In the genomic region with DNA sequence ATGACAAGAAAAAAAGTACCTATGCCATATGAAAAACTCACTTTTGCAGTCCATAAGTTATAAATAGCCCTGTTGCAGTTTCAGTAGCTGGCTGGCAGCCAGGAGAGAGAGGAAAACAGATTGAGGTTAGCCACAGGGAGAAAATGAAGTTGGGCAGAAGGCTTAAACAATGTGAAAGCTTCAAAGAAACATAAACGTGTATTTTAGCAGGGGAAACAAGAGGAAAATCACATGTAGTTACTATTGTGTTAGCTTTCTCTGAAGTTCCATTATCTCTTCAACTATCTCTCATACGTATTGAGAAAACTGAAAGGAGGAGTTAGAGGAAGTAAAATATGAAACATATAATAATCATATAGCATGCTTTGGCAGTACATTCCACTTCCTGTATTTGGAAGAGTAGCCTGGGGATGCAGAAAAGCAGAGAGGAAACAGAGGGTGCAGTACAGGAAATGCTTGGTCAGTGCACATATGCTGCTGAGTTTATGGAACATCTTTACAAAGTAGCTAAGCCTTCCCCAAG, we compare ENCODE assay signal across 7 cellular contexts.
DNase-seq lines count a peak whose midpoint lies in the region; ATAC-seq, FAIRE-seq and TF ChIP-seq lines count a peak whose summit lies in the region.

No MANE protein-coding gene starts in this region.

- H3K27me3 ChIP-seq in keratinocyte (ENCODE audit: control insufficient read depth, extremely low read depth, insufficient read depth, low read length) (no peaks in the 10 kb centered on the region), testis (no peaks in the 10 kb centered on the region)

- no peaks in the 10 kb centered on the region for H3K9me1 ChIP-seq in keratinocyte (ENCODE audit: control insufficient read depth, extremely low read depth, insufficient read depth, low read length)

- TF ChIP-seq CTCF in NB4 (IDR thresholded peaks at IDR 0.05; ENCODE audit: low read depth, low read length) = no peak
- no peak for TF ChIP-seq CTCF in keratinocyte (optimal IDR thresholded peaks at IDR 0.05 in 1 of 3, IDR thresholded peaks at IDR 0.05 in 1 of 3, conservative IDR thresholded peaks at IDR 0.05 in 1 of 3; ENCODE audit: extremely low read depth in 1 of 3, insufficient read depth in 2 of 3, low read length in 3 of 3)
- no peak for TF ChIP-seq CTCF in testis (IDR thresholded peaks at IDR 0.05)

- FAIRE-seq in keratinocyte (lab: Jason Lieb, UNC) = no peak

- H3K9me3 ChIP-seq in keratinocyte (ENCODE audit: control insufficient read depth, low read depth, low read length) (no peaks in the 10 kb centered on the region), testis (no peaks in the 10 kb centered on the region)

- no peaks in the 10 kb centered on the region for H3K79me2 ChIP-seq in keratinocyte (ENCODE audit: control insufficient read depth, insufficient read depth, low read length)

- H3K36me3 ChIP-seq in keratinocyte (ENCODE audit: control insufficient read depth in 2 of 2, extremely low read depth in 1 of 2, insufficient read depth in 2 of 2, low read length in 2 of 2) (no peaks in the 10 kb centered on the region), testis (ENCODE audit: low read depth, missing control alignments) (no peaks in the 10 kb centered on the region)

- no peak overlapping the region for H3K4me3 Mint-ChIP-seq in activated T-helper 2 cell treated with anti-CD3 and anti-CD28 coated beads, Interferon-gamma antibody, Interleukin-2, Interleukin-4, amounts not matched to agents 10 μg/mL and 5 μg/mL and 100 μg/mL, durations not matched to agents 14 hours and 24 hours and 36 hours (ENCODE audit: low read depth)

- no peak overlapping the region for H3K9ac ChIP-seq in keratinocyte (ENCODE audit: control insufficient read depth, extremely low read depth, insufficient read depth, low read length)

- no peaks in the 10 kb centered on the region for H3K27me3 Mint-ChIP-seq in activated T-helper 2 cell treated with anti-CD3 and anti-CD28 coated beads, Interferon-gamma antibody, Interleukin-2, Interleukin-4, amounts not matched to agents 10 μg/mL and 5 μg/mL and 100 μg/mL, durations not matched to agents 14 hours and 24 hours and 36 hours (ENCODE audit: low read depth)

- ATAC-seq in GM18867 (IDR thresholded peaks at IDR 0.05; ENCODE audit: unreplicated experiment) = peak; percentile 77
- peak; percentile 80 for ATAC-seq in HG02623 (IDR thresholded peaks at IDR 0.05; ENCODE audit: unreplicated experiment)

- peak overlapping the region; percentile 24 for H3K27ac Mint-ChIP-seq in activated T-helper 2 cell treated with anti-CD3 and anti-CD28 coated beads, Interferon-gamma antibody, Interleukin-2, Interleukin-4, amounts not matched to agents 10 μg/mL and 5 μg/mL and 100 μg/mL, durations not matched to agents 14 hours and 24 hours and 36 hours

- H3K27ac ChIP-seq in keratinocyte (ENCODE audit: control insufficient read depth, insufficient read depth, low read length) (no peak overlapping the region), testis (no peak overlapping the region)

- peak overlapping the region; percentile 4 for H2AFZ ChIP-seq in keratinocyte (ENCODE audit: control insufficient read depth, low read length)

- no peaks in the 10 kb centered on the region for H3K4me1 ChIP-seq in keratinocyte (ENCODE audit: control insufficient read depth, extremely low read depth, insufficient read depth, low read length)
- no peaks in the 10 kb centered on the region for H3K4me1 ChIP-seq in testis

- peaks cover 8% of the 10 kb centered on the region for H3K4me1 Mint-ChIP-seq in activated T-helper 2 cell treated with anti-CD3 and anti-CD28 coated beads, Interferon-gamma antibody, Interleukin-2, Interleukin-4, amounts not matched to agents 10 μg/mL and 5 μg/mL and 100 μg/mL, durations not matched to agents 14 hours and 24 hours and 36 hours (ENCODE audit: low read depth)

- H3K4me3 ChIP-seq in NB4 (ENCODE audit: low read depth, low read length) (peak overlapping the region; percentile 32), keratinocyte (ENCODE audit: control insufficient read depth in 2 of 3, extremely low read depth in 1 of 3, insufficient read depth in 2 of 3, low read depth in 1 of 3, low read length in 3 of 3) (no peak overlapping the region), testis (no peak overlapping the region)

- TF ChIP-seq POLR2A in NB4 (IDR thresholded peaks at IDR 0.05; ENCODE audit: extremely low read depth, insufficient read length) (no peak), testis (IDR thresholded peaks at IDR 0.05) (no peak)

- intact Hi-C loops in activated T-helper 2 cell treated with anti-CD3 and anti-CD28 coated beads, Interferon-gamma antibody, Interleukin-2, Interleukin-4, amounts not matched to agents 10 μg/mL and 5 μg/mL and 100 μg/mL, durations not matched to agents 14 hours and 24 hours and 36 hours (cut with micrococcal nuclease) = loop anchor here (2.0 kb wide), 1 partner anchor 156 kb away; no protein-coding TSS in a partner anchor
- intact Hi-C loops in testis (cut with DNase I; ENCODE audit: low total_unique reads) = no loop called here

- no peaks in the 10 kb centered on the region for H3K36me3 Mint-ChIP-seq in activated T-helper 2 cell treated with anti-CD3 and anti-CD28 coated beads, Interferon-gamma antibody, Interleukin-2, Interleukin-4, amounts not matched to agents 10 μg/mL and 5 μg/mL and 100 μg/mL, durations not matched to agents 14 hours and 24 hours and 36 hours (ENCODE audit: low read depth)

- H4K20me1 ChIP-seq in keratinocyte (ENCODE audit: control insufficient read depth, extremely low read depth, insufficient read depth, low read length) = no peaks in the 10 kb centered on the region

- dilution Hi-C loops in keratinocyte (cut with MboI; ENCODE audit: extremely low pct_ligation_motif_present, low sequenced_read_pairs) = no loop called here

- no peak overlapping the region for H3K4me2 ChIP-seq in keratinocyte (ENCODE audit: control insufficient read depth, extremely low read depth, insufficient read depth, low read depth, low read length)

- DNase-seq in NB4 (ENCODE audit: low read depth) (peak; percentile 77), keratinocyte (ENCODE audit: low read depth, low spot score) (no peak), testis (peak; percentile 18), HuH-7.5 (ENCODE audit: low spot score) (no peak)
- DNase-seq in activated T-helper 2 cell treated with anti-CD3 and anti-CD28 coated beads, Interferon-gamma antibody, Interleukin-2, Interleukin-4, amounts not matched to agents 10 μg/mL and 5 μg/mL and 100 μg/mL, durations not matched to agents 14 hours and 24 hours and 36 hours (ENCODE audit: low spot score) = no peak

- WGBS in testis, 2 donors = 23 to 24% methylated on average over 2 of the region's 2 CpGs

- H3K9me3 Mint-ChIP-seq in activated T-helper 2 cell treated with anti-CD3 and anti-CD28 coated beads, Interferon-gamma antibody, Interleukin-2, Interleukin-4, amounts not matched to agents 10 μg/mL and 5 μg/mL and 100 μg/mL, durations not matched to agents 14 hours and 24 hours and 36 hours = no peaks in the 10 kb centered on the region

Comparison
In these comparisons a context has a peak if more than half of its experiments do, and no peak if none do; other contexts are left out.
1. DNase-seq: peak in NB4 (single experiment) and testis (single experiment); none in activated T-helper 2 cell treated with anti-CD3 and anti-CD28 coated beads, Interferon-gamma antibody, Interleukin-2, Interleukin-4, amounts not matched to agents 10 μg/mL and 5 μg/mL and 100 μg/mL, durations not matched to agents 14 hours and 24 hours and 36 hours (single experiment), keratinocyte (single experiment) and HuH-7.5 (single experiment).